In genomic region chr12:104557488-104558195, GRCh38 we compare ENCODE assay signal across 19 cellular contexts.
DNase-seq lines count a peak whose midpoint lies in the region; ATAC-seq, FAIRE-seq and TF ChIP-seq lines count a peak whose summit lies in the region.
"Had no signal": no experiment of that assay in that cellular context is flagged by ENCODE, and none has a peak within 500 bp of the region (broad histone marks: within the 10 kb centered on the region; RNA-seq: fewer than 3 reads in every experiment).

No MANE protein-coding gene starts in this region.

- intact Hi-C loops in activated CD4-positive, alpha-beta T cell treated with anti-CD3 and anti-CD28 coated beads for 36 hours (cut with DNase I, micrococcal nuclease) = no loop called here

- no peak for FAIRE-seq in H54 (lab: Jason Lieb, UNC)

- no peak overlapping the region for H3K4me3 Mint-ChIP-seq in endodermal cell
- no peak overlapping the region for H3K4me3 Mint-ChIP-seq in activated CD4-positive, alpha-beta T cell treated with anti-CD3 and anti-CD28 coated beads for 36 hours
- H3K4me3 Mint-ChIP-seq: CD4-positive, CD25-positive, alpha-beta regulatory T cell had no signal

- H3K14ac ChIP-seq in trophoblast cell (ENCODE audit: low read length) = no peak overlapping the region

- no peak overlapping the region for H2BK120ac ChIP-seq in trophoblast cell (ENCODE audit: insufficient read depth, low read length, poor library complexity)

- H3K9me3 ChIP-seq in BLaER1 = peaks cover 27% of the 10 kb centered on the region
- no peaks in the 10 kb centered on the region for H3K9me3 ChIP-seq in HEK293 (ENCODE audit: control insufficient read depth, insufficient read depth, low read depth, low read length)
- peaks cover 14% of the 10 kb centered on the region for H3K9me3 ChIP-seq in endodermal cell (ENCODE audit: control insufficient read depth, low read length)
- peaks cover 2% of the 10 kb centered on the region for H3K9me3 ChIP-seq in trophoblast cell (ENCODE audit: insufficient read depth, low read depth, low read length)
- H3K9me3 ChIP-seq: Caco-2 had no signal

- H3K4ac ChIP-seq in trophoblast cell (ENCODE audit: low read depth, low read length) = no peak overlapping the region

- H3K79me1 ChIP-seq in trophoblast cell (ENCODE audit: low read length) = no peaks in the 10 kb centered on the region

- no peak overlapping the region for H2BK5ac ChIP-seq in trophoblast cell (ENCODE audit: low read depth, low read length, poor library complexity)

- H3K9me3 Mint-ChIP-seq in endodermal cell = peaks cover 13% of the 10 kb centered on the region
- H3K9me3 Mint-ChIP-seq in activated CD4-positive, alpha-beta T cell treated with anti-CD3 and anti-CD28 coated beads for 36 hours (ENCODE audit: low read depth) = peaks cover 6% of the 10 kb centered on the region

- H4K8ac ChIP-seq in trophoblast cell (ENCODE audit: low read depth, low read length) = no peak overlapping the region

- 0 out of 2 replicates have a peak overlapping the region, but pooled peaks have one; percentile 26 for H3K27ac ChIP-seq in BLaER1
- H3K27ac ChIP-seq in HEK293 (ENCODE audit: extremely low read depth, low read depth, low read length) = no peak overlapping the region
- H3K27ac ChIP-seq in endodermal cell (ENCODE audit: low read depth, low read length) = no peak overlapping the region
- no peak overlapping the region for H3K27ac ChIP-seq in trophoblast cell (ENCODE audit: low read depth, low read length)

- H3K4me1 Mint-ChIP-seq in endodermal cell = peaks cover 17% of the 10 kb centered on the region
- peaks cover 19% of the 10 kb centered on the region for H3K4me1 Mint-ChIP-seq in activated CD4-positive, alpha-beta T cell treated with anti-CD3 and anti-CD28 coated beads for 36 hours

- no peak overlapping the region for H3K9ac ChIP-seq in BLaER1
- no peak overlapping the region for H3K9ac ChIP-seq in endodermal cell (ENCODE audit: extremely low read depth, low read length, poor library complexity, severe bottlenecking)
- no peak overlapping the region for H3K9ac ChIP-seq in trophoblast cell (ENCODE audit: low read length)

- H3K4me3 ChIP-seq in BLaER1 (no peak overlapping the region), HEK293 (ENCODE audit: low read depth, low read length) (no peak overlapping the region), endodermal cell (ENCODE audit: low read length) (no peak overlapping the region), trophoblast cell (ENCODE audit: low read depth, low read length) (no peak overlapping the region)

- no peaks in the 10 kb centered on the region for H3K79me2 ChIP-seq in trophoblast cell (ENCODE audit: control insufficient read depth, insufficient read depth, low read length, poor library complexity)

- H3K36me3 Mint-ChIP-seq in endodermal cell (ENCODE audit: low read depth) = peaks cover 11% of the 10 kb centered on the region
- H3K36me3 Mint-ChIP-seq in activated CD4-positive, alpha-beta T cell treated with anti-CD3 and anti-CD28 coated beads for 36 hours (ENCODE audit: low read depth) = peaks cover 7% of the 10 kb centered on the region

- H3K27ac Mint-ChIP-seq in endodermal cell = no peak overlapping the region
- H3K27ac Mint-ChIP-seq in activated CD4-positive, alpha-beta T cell treated with anti-CD3 and anti-CD28 coated beads for 36 hours = no peak overlapping the region

- no peak for TF ChIP-seq POLR2A in H54 (IDR thresholded peaks at IDR 0.05; ENCODE audit: low read depth, low read length)

- peaks cover 2% of the 10 kb centered on the region for H3K27me3 Mint-ChIP-seq in endodermal cell (ENCODE audit: insufficient read depth)
- no peaks in the 10 kb centered on the region for H3K27me3 Mint-ChIP-seq in activated CD4-positive, alpha-beta T cell treated with anti-CD3 and anti-CD28 coated beads for 36 hours
- H3K27me3 Mint-ChIP-seq: CD4-positive, CD25-positive, alpha-beta regulatory T cell had no signal

- 89% methylated on average over 7 to 13 of the region's 13 CpGs for WGBS in endodermal cell (ENCODE audit: insufficient coverage in 1 of 2, insufficient read length in 1 of 2), 2 experiments
- no CpG with 5 or more reads among the region's 13 CpGs for WGBS in trophoblast cell (ENCODE audit: extremely low coverage, insufficient coverage, insufficient read length)

- peak overlapping the region; percentile 19 for H3K18ac ChIP-seq in trophoblast cell (ENCODE audit: low read length)

- H2BK12ac ChIP-seq in trophoblast cell (ENCODE audit: low read length) = no peak overlapping the region

- H2AK5ac ChIP-seq in trophoblast cell (ENCODE audit: low read length) = no peak overlapping the region

- peaks cover 98% of the 10 kb centered on the region for H4K20me1 ChIP-seq in BLaER1

- H3K4me1 ChIP-seq in BLaER1 = no peaks in the 10 kb centered on the region
- peaks cover 9% of the 10 kb centered on the region for H3K4me1 ChIP-seq in HEK293 (ENCODE audit: control insufficient read depth, insufficient read depth, low read length)
- H3K4me1 ChIP-seq in endodermal cell (ENCODE audit: control insufficient read depth, insufficient read depth, low read length) = no peaks in the 10 kb centered on the region
- peaks cover 10 to 11% of the 10 kb centered on the region in 2 experiments for H3K4me1 ChIP-seq in trophoblast cell (ENCODE audit: control insufficient read depth in 1 of 2, insufficient read depth in 2 of 2, low read length in 2 of 2)
- H3K4me1 ChIP-seq: Caco-2 had no signal

- ATAC-seq in activated CD4-positive, alpha-beta T cell treated with anti-CD3 and anti-CD28 coated beads for 36 hours = no peak

- POLR2A ChIA-PET in HEK293 (lab: Yijun Ruan, JAX) = no interaction called here
- POLR2A ChIA-PET in activated CD4-positive, alpha-beta T cell treated with anti-CD3 and anti-CD28 coated beads for 36 hours (lab: Charles Lee) = no interaction called here

- TF ChIP-seq CTCF in HEK293 (tag by site-specific recombination; IDR thresholded peaks at IDR 0.05) = no peak
- peak; percentile 12 for TF ChIP-seq CTCF in endodermal cell (conservative IDR thresholded peaks at IDR 0.05)

- no peak overlapping the region for H4K12ac ChIP-seq in trophoblast cell (ENCODE audit: low read depth, low read length)

- H2AFZ ChIP-seq in trophoblast cell (ENCODE audit: insufficient read depth, low read length, poor library complexity) = no peak overlapping the region

- DNase-seq in endodermal cell (no peak), trophoblast cell (no peak), H54 (ENCODE audit: insufficient read length, low spot score) (no peak), germinal center (ENCODE audit: low spot score) (no peak)
- DNase-seq in activated naive CD4-positive, alpha-beta T cell (lab: John Stamatoyannopoulos, UW) = no peak
- no peak for DNase-seq in activated CD4-positive, alpha-beta T cell treated with anti-CD3 and anti-CD28 coated beads for 36 hours
- DNase-seq: 8988T; Caco-2; CD4-positive, CD25-positive, alpha-beta regulatory T cell; GF-D8; HCEC 1CT; NCI-H1105; NCI-H2081; NCI-H510A; NCI-H82; OCI-M1; SHP77 had no signal

- H3K36me3 ChIP-seq in BLaER1 = peaks cover 78% of the 10 kb centered on the region
- no peaks in the 10 kb centered on the region for H3K36me3 ChIP-seq in HEK293 (ENCODE audit: control insufficient read depth in 2 of 2, insufficient read depth in 1 of 2, low read length in 2 of 2)
- peaks cover 11% of the 10 kb centered on the region for H3K36me3 ChIP-seq in endodermal cell (ENCODE audit: control insufficient read depth, insufficient read depth, low read length)
- H3K36me3 ChIP-seq in trophoblast cell (ENCODE audit: control insufficient read depth in 1 of 2, insufficient read depth in 2 of 2, low read length in 2 of 2) = no peaks in the 10 kb centered on the region

- H3K27me3 ChIP-seq in BLaER1 (no peaks in the 10 kb centered on the region), endodermal cell (ENCODE audit: control insufficient read depth, insufficient read depth, low read length, poor library complexity, severe bottlenecking) (no peaks in the 10 kb centered on the region), trophoblast cell (ENCODE audit: insufficient read depth, low read length) (no peaks in the 10 kb centered on the region)

- H3K23ac ChIP-seq in trophoblast cell (ENCODE audit: low read length) = no peak overlapping the region

- H4K91ac ChIP-seq in trophoblast cell (ENCODE audit: low read depth, low read length) = no peak overlapping the region

- CTCF ChIA-PET in HEK293 (lab: Yijun Ruan, JAX) = no interaction called here
- CTCF ChIA-PET in activated CD4-positive, alpha-beta T cell treated with anti-CD3 and anti-CD28 coated beads for 36 hours (lab: Charles Lee) = no interaction called here

- H3K4me2 ChIP-seq in BLaER1 = no peak overlapping the region
- H3K4me2 ChIP-seq in trophoblast cell (ENCODE audit: low read length) = no peak overlapping the region

TF ChIP-seq in HEK293, 187 proteins besides CTCF, POLR2A, EP300 and RAD21:
- peak; percentile 86 for TF ChIP-seq EGR2 (tag by site-specific recombination; IDR thresholded peaks at IDR 0.05; ENCODE audit: low read depth)
- peak; percentile 72 for TF ChIP-seq ZFHX2 (tag by site-specific recombination; conservative IDR thresholded peaks at IDR 0.05)
- TF ChIP-seq ZBTB44 (tag by site-specific recombination; IDR thresholded peaks at IDR 0.05) = no peak
- no peak for TF ChIP-seq ZNF239 (tag by site-specific recombination; IDR thresholded peaks at IDR 0.05)
TF ChIP-seq in HEK293: peak in this region for 2.
